In genomic region chr6:123022980-123023379, GRCh38 we compare ENCODE assay signal across 18 cellular contexts. TPM values are rescaled to one million over a fixed set of nuclear protein-coding genes. Genes with fewer than 3 reads are reported as not detected.
DNase-seq lines count a peak whose midpoint lies in the region; ATAC-seq, FAIRE-seq and TF ChIP-seq lines count a peak whose summit lies in the region.
"Had no signal": no experiment of that assay in that cellular context is flagged by ENCODE, and none has a peak within 500 bp of the region (broad histone marks: within the 10 kb centered on the region; RNA-seq: fewer than 3 reads in every experiment).

No MANE protein-coding gene starts in this region.

- no peaks in the 10 kb centered on the region for H3K9me3 ChIP-seq in NT2/D1 (ENCODE audit: insufficient read depth, low read length)
- H3K9me3 ChIP-seq: BLaER1 treated with 17β-estradiol and CSF1 and Interleukin-3, amounts not matched to agents 10 nM and 100 nM; left ventricle myocardium inferior had no signal

- H3K27me3 ChIP-seq in NT2/D1 (ENCODE audit: insufficient read depth, insufficient read length) (no peaks in the 10 kb centered on the region), bronchial epithelial cell (ENCODE audit: control insufficient read depth, insufficient read depth, low read length) (no peaks in the 10 kb centered on the region), mesendoderm (ENCODE audit: insufficient read depth, low read length, poor library complexity) (no peaks in the 10 kb centered on the region)
- H3K27me3 ChIP-seq: BLaER1 treated with 17β-estradiol and CSF1 and Interleukin-3, amounts not matched to agents 10 nM and 100 nM had no signal

- no peak overlapping the region for H3K23ac ChIP-seq in mesendoderm (ENCODE audit: low read length)

- H3K9me3 Mint-ChIP-seq in T-cell = peaks cover 7 to 10% (median 8%) of the 10 kb centered on the region in 3 donors
- H3K9me3 Mint-ChIP-seq: activated T-helper 1 cell treated with anti-CD3 and anti-CD28 coated beads, Interleukin-12 subunit alpha, Interleukin-12 subunit beta, Interleukin-2, Interleukin-4 antibody, amounts not matched to agents 30 ng/mL and 10 ng/mL and 1 ng/mL, durations not matched to agents 14 hours and 24 hours and 36 hours; nephron; T-helper 2 cell treated with Interferon-gamma antibody and Interleukin-4, amounts not matched to agents 5 μg/mL and 100 μg/mL, for 36 hours had no signal

- CTCF ChIA-PET in T-cell (lab: Charles Lee) = interaction anchor here in 1 of 2 donors (0.5 kb wide), 1 partner anchor 1514 kb away, joined by 3 read pairs; no protein-coding TSS in a partner anchor

- H3K4me1 ChIP-seq in NT2/D1 (ENCODE audit: insufficient read depth, insufficient read length) (no peaks in the 10 kb centered on the region), mesendoderm (ENCODE audit: control insufficient read depth, low read depth, low read length) (no peaks in the 10 kb centered on the region)
- H3K4me1 ChIP-seq: left ventricle myocardium inferior had no signal

- FAIRE-seq in bronchial epithelial cell (lab: Jason Lieb, UNC) = no peak
- FAIRE-seq: GM19239, RCC 7860 had no signal

- no peak for TF ChIP-seq CTCF in bronchial epithelial cell (IDR thresholded peaks at IDR 0.05; ENCODE audit: insufficient read depth, low read length, severe bottlenecking)

- no peak overlapping the region for H3K18ac ChIP-seq in mesendoderm (ENCODE audit: low read length)

- H3K79me1 ChIP-seq in mesendoderm (ENCODE audit: low read length) = no peaks in the 10 kb centered on the region

- H3K9ac ChIP-seq in NT2/D1 (ENCODE audit: insufficient read length, low read depth) (no peak overlapping the region), mesendoderm (ENCODE audit: low read length) (no peak overlapping the region)
- H3K9ac ChIP-seq: BLaER1 treated with 17β-estradiol and CSF1 and Interleukin-3, amounts not matched to agents 10 nM and 100 nM had no signal

- no peak overlapping the region for H3K56ac ChIP-seq in mesendoderm (ENCODE audit: low read length)

- no peak overlapping the region for H4K8ac ChIP-seq in mesendoderm (ENCODE audit: low read depth, low read length)

- H3K27ac ChIP-seq in mesendoderm (ENCODE audit: low read depth, low read length) = no peak overlapping the region
- H3K27ac ChIP-seq: BLaER1 treated with 17β-estradiol and CSF1 and Interleukin-3, amounts not matched to agents 10 nM and 100 nM; left ventricle myocardium inferior had no signal

- no peak overlapping the region for H2BK15ac ChIP-seq in mesendoderm (replicated peaks; ENCODE audit: low read depth)

- H2BK120ac ChIP-seq in mesendoderm (ENCODE audit: low read depth, low read length) = no peak overlapping the region

- H4K5ac ChIP-seq in mesendoderm (ENCODE audit: low read length) = no peak overlapping the region

- no peak overlapping the region for H2BK5ac ChIP-seq in mesendoderm (ENCODE audit: low read length)

- H3K36me3 ChIP-seq in NT2/D1 (ENCODE audit: insufficient read depth, insufficient read length, low read length) (no peaks in the 10 kb centered on the region), bronchial epithelial cell (ENCODE audit: control insufficient read depth, insufficient read depth, low read length) (no peaks in the 10 kb centered on the region), mesendoderm (ENCODE audit: control insufficient read depth, insufficient read depth, low read length) (no peaks in the 10 kb centered on the region)
- H3K36me3 ChIP-seq: BLaER1 treated with 17β-estradiol and CSF1 and Interleukin-3, amounts not matched to agents 10 nM and 100 nM; left ventricle myocardium inferior had no signal

- H2AK5ac ChIP-seq in mesendoderm (ENCODE audit: low read length) = no peak overlapping the region

- no peaks in the 10 kb centered on the region for H3K4me1 Mint-ChIP-seq in T-cell
- H3K4me1 Mint-ChIP-seq: nephron had no signal

- WGBS in mesendoderm (ENCODE audit: extremely low coverage, insufficient coverage, low lambda C conversion rate) = no CpG with 5 or more reads among the region's 1 CpG

- DNase-seq in HK-2 (ENCODE audit: unreplicated experiment) = peak; percentile 2
- DNase-seq in NT2/D1 (ENCODE audit: low read depth, low spot score) = peak; percentile 3
- DNase-seq in bronchial epithelial cell (ENCODE audit: low read depth) = peak; percentile 35
- DNase-seq in mesendoderm = peak; percentile 56
- DNase-seq in NCI-H748 (lab: John Stamatoyannopoulos, UW; ENCODE audit: unreplicated experiment) = no peak
- DNase-seq in GOT3 (lab: John Stamatoyannopoulos, UW) = no peak
- no peak for DNase-seq in T-cell
- DNase-seq: activated CD4-positive, alpha-beta T cell treated with anti-CD3 and anti-CD28 coated beads, Interleukin-2, amount 50 U/mL, for 4 hours; effector CD8-positive, alpha-beta T cell; left ventricle myocardium inferior; NCI-H1048 had no signal

- H3K27ac Mint-ChIP-seq in T-cell = no peak overlapping the region
- H3K27ac Mint-ChIP-seq: activated T-helper 1 cell treated with anti-CD3 and anti-CD28 coated beads, Interleukin-12 subunit alpha, Interleukin-12 subunit beta, Interleukin-2, Interleukin-4 antibody, amounts not matched to agents 30 ng/mL and 10 ng/mL and 1 ng/mL, durations not matched to agents 14 hours and 24 hours and 36 hours; nephron; T-helper 2 cell treated with Interferon-gamma antibody and Interleukin-4, amounts not matched to agents 5 μg/mL and 100 μg/mL, for 36 hours had no signal

- H3K79me2 ChIP-seq in mesendoderm (ENCODE audit: control insufficient read depth, insufficient read depth, low read length) = no peaks in the 10 kb centered on the region

- H3K36me3 Mint-ChIP-seq in T-cell = no peaks in the 10 kb centered on the region

- POLR2A ChIA-PET in T-cell (lab: Charles Lee) = interaction anchor here in 1 of 2 donors (0.6 kb wide), 1 partner anchor 58 kb away, joined by 3 read pairs; no protein-coding TSS in a partner anchor

- no peak overlapping the region for H3K4me3 Mint-ChIP-seq in T-cell
- H3K4me3 Mint-ChIP-seq: activated T-helper 1 cell treated with anti-CD3 and anti-CD28 coated beads, Interleukin-12 subunit alpha, Interleukin-12 subunit beta, Interleukin-2, Interleukin-4 antibody, amounts not matched to agents 30 ng/mL and 10 ng/mL and 1 ng/mL, durations not matched to agents 14 hours and 24 hours and 36 hours; nephron; T-helper 2 cell treated with Interferon-gamma antibody and Interleukin-4, amounts not matched to agents 5 μg/mL and 100 μg/mL, for 36 hours had no signal

- ATAC-seq in GM21717 (IDR thresholded peaks at IDR 0.05; ENCODE audit: unreplicated experiment) (no peak), T-cell (replicated peaks in 1 of 4) (no peak)

- H3K4me3 ChIP-seq in NT2/D1 (ENCODE audit: insufficient read length, low read depth) = no peak overlapping the region
- H3K4me3 ChIP-seq in bronchial epithelial cell (ENCODE audit: low read depth, low read length) = no peak overlapping the region
- no peak overlapping the region for H3K4me3 ChIP-seq in mesendoderm (ENCODE audit: low read length)
- H3K4me3 ChIP-seq: BLaER1 treated with 17β-estradiol and CSF1 and Interleukin-3, amounts not matched to agents 10 nM and 100 nM; left ventricle myocardium inferior had no signal

- no peaks in the 10 kb centered on the region for H3K27me3 Mint-ChIP-seq in T-cell

- H3K4me2 ChIP-seq in mesendoderm (ENCODE audit: low read length) = no peak overlapping the region

- no peak overlapping the region for H3K4ac ChIP-seq in mesendoderm (ENCODE audit: low read depth, low read length)

RNA-seq across cellular contexts. Expression of gene CLVS2, which starts 26.9 kb away (rescaled TPM):
- total RNA-seq in bronchial epithelial cell = not detected in 2 replicates
- 0.77 TPM for polyA plus RNA-seq in mesendoderm (2013, experiment 1 of 2)
- polyA plus RNA-seq in mesendoderm (2013, experiment 2 of 2) = 0.56 TPM
- not detected for total RNA-seq in T-cell
- total RNA-seq: activated T-helper 1 cell treated with anti-CD3 and anti-CD28 coated beads, Interleukin-12 subunit alpha, Interleukin-12 subunit beta, Interleukin-2, Interleukin-4 antibody, amounts not matched to agents 30 ng/mL and 10 ng/mL and 1 ng/mL, durations not matched to agents 14 hours and 24 hours and 36 hours had no signal

Comparison
In these comparisons a context has a peak if more than half of its experiments do, and no peak if none do; other contexts are left out.
1. DNase-seq: peak in HK-2 (single experiment), NT2/D1 (single experiment), bronchial epithelial cell (single experiment) and mesendoderm (single experiment); none in NCI-H748 (single experiment), GOT3 (single experiment) and T-cell (0 of 34).